In genomic region chr9:215631-216155, GRCh38 we compare ENCODE assay signal across 9 cellular contexts. TPM values are rescaled to one million over a fixed set of nuclear protein-coding genes. Genes with fewer than 3 reads are reported as not detected.
A peak's percentile ranks its signal among the peaks of the same experiment; 100 is the strongest.
DNase-seq lines count a peak whose midpoint lies in the region; ATAC-seq and TF ChIP-seq lines count a peak whose summit lies in the region.
"Had no signal": no experiment of that assay in that cellular context is flagged by ENCODE, and none has a peak within 500 bp of the region (broad histone marks: within the 10 kb centered on the region; RNA-seq: fewer than 3 reads in every experiment).

No MANE protein-coding gene starts in this region.

- H3K36me3 ChIP-seq in heart right ventricle (no peaks in the 10 kb centered on the region), mammary epithelial cell (ENCODE audit: insufficient read depth, low read length) (no peaks in the 10 kb centered on the region), mucosa of rectum (ENCODE audit: control insufficient read depth in 2 of 2, insufficient read depth in 2 of 2, low read length in 2 of 2) (no peaks in the 10 kb centered on the region), upper lobe of right lung (no peaks in the 10 kb centered on the region)

- no peaks in the 10 kb centered on the region for H4K20me1 ChIP-seq in mammary epithelial cell (ENCODE audit: insufficient read depth, low read length)

- H3K4me3 ChIP-seq in heart right ventricle: peak overlapping the region in 8 of 10 donors; percentile 40 to 71 (median 60)
- peak overlapping the region in 2 of 3 experiments; percentile 55 to 62 for H3K4me3 ChIP-seq in mammary epithelial cell (replicated peaks in 1 of 3; ENCODE audit: insufficient read depth in 1 of 3, low read depth in 2 of 3, low read length in 3 of 3)
- H3K4me3 ChIP-seq in mucosa of rectum (ENCODE audit: low read length in 2 of 2): peak overlapping the region; percentile 67 to 73
- H3K4me3 ChIP-seq in upper lobe of right lung: peak overlapping the region; percentile 62
- H3K4me3 ChIP-seq in foreskin fibroblast (ENCODE audit: low read depth in 1 of 2, low read length in 2 of 2): no peak overlapping the region

- H3K79me2 ChIP-seq in mammary epithelial cell (ENCODE audit: insufficient read depth, low read length): no peaks in the 10 kb centered on the region

- H3K9me3 ChIP-seq in heart right ventricle (no peaks in the 10 kb centered on the region), mammary epithelial cell (replicated peaks; ENCODE audit: insufficient read depth, low read length) (no peaks in the 10 kb centered on the region), mucosa of rectum (ENCODE audit: control insufficient read depth in 2 of 2, low read length in 2 of 2) (no peaks in the 10 kb centered on the region), upper lobe of right lung (no peaks in the 10 kb centered on the region)

- in situ Hi-C loops in mammary epithelial cell (cut with MboI; ENCODE audit: low sequenced_read_pairs in 2 of 2): no loop called here

- H3K27me3 ChIP-seq in heart right ventricle (peaks cover 4 to 71% (median 36%) of the 10 kb centered on the region in 7 donors), mammary epithelial cell (ENCODE audit: insufficient read depth, low read length) (peaks cover 2% of the 10 kb centered on the region), mucosa of rectum (ENCODE audit: control insufficient read depth in 2 of 2, insufficient read depth in 2 of 2, low read length in 2 of 2) (peaks cover 0 to 11% of the 10 kb centered on the region in 2 donors), upper lobe of right lung (no peaks in the 10 kb centered on the region)

- peak overlapping the region; percentile 86 for H3K4me2 ChIP-seq in mammary epithelial cell (ENCODE audit: insufficient read depth, low read depth, low read length)

- 63 to 71% methylated on average over 6 of the region's 6 CpGs for WGBS in heart right ventricle, 2 donors
- WGBS in mammary epithelial cell (ENCODE audit: low coverage, missing lambda C conversion rate): 79% methylated on average over 5 of the region's 6 CpGs

- no peak overlapping the region for H3K9ac ChIP-seq in mammary epithelial cell (ENCODE audit: insufficient read depth, low read length)
- peak overlapping the region; percentile 49 to 78 for H3K9ac ChIP-seq in mucosa of rectum (ENCODE audit: low read depth in 1 of 2, low read length in 2 of 2)

- ATAC-seq in heart right ventricle: no peak
- ATAC-seq in Right ventricle myocardium inferior: no peak
- ATAC-seq in upper lobe of right lung: no peak
- no peak for ATAC-seq in HG03469 (IDR thresholded peaks at IDR 0.05; ENCODE audit: unreplicated experiment)
- no peak for ATAC-seq in HG03342 (IDR thresholded peaks at IDR 0.05; ENCODE audit: unreplicated experiment)

- TF ChIP-seq CTCF in heart right ventricle (IDR thresholded peaks at IDR 0.05) (no peak), mammary epithelial cell (conservative IDR thresholded peaks at IDR 0.05 in 1 of 2, IDR thresholded peaks at IDR 0.05 in 1 of 2; ENCODE audit: extremely low read depth in 1 of 2, insufficient read depth in 1 of 2, low read depth in 1 of 2, low read length in 2 of 2) (no peak), upper lobe of right lung (IDR thresholded peaks at IDR 0.05) (no peak), foreskin fibroblast (IDR thresholded peaks at IDR 0.05; ENCODE audit: low read depth, low read length) (no peak)

- H3K4me1 ChIP-seq in heart right ventricle: peaks cover 0 to 72% (median 9%) of the 10 kb centered on the region in 9 donors
- H3K4me1 ChIP-seq in mammary epithelial cell (ENCODE audit: insufficient read depth, low read length): peaks cover 3% of the 10 kb centered on the region
- H3K4me1 ChIP-seq in mucosa of rectum (ENCODE audit: control insufficient read depth in 2 of 2, insufficient read depth in 2 of 2, low read length in 2 of 2): peaks cover 0 to 2% of the 10 kb centered on the region in 2 donors
- peaks cover 16% of the 10 kb centered on the region for H3K4me1 ChIP-seq in upper lobe of right lung

- H3K27ac ChIP-seq in heart right ventricle (peak overlapping the region in 9 of 10 donors; percentile 38 to 96 (median 73)), mammary epithelial cell (ENCODE audit: insufficient read depth, low read depth, low read length) (no peak overlapping the region), mucosa of rectum (ENCODE audit: low read depth in 2 of 2, low read length in 2 of 2) (peak overlapping the region; percentile 81 to 87), upper lobe of right lung (peak overlapping the region; percentile 89)

- CTCF ChIA-PET in mammary epithelial cell (lab: Charles Lee; ENCODE audit: low non-redundant PET): no interaction called here

- dilution Hi-C loops in mammary epithelial cell (cut with HindIII; ENCODE audit: low sequenced_read_pairs): no loop called here

- no TSS peak for BruUV-seq in mammary epithelial cell (replicated peaks; lab: Mats Ljungman, UMichigan)

- DNase-seq in heart right ventricle (no peak), Right ventricle myocardium inferior (ENCODE audit: missing footprints) (no peak), mammary epithelial cell (no peak), upper lobe of right lung (no peak), foreskin fibroblast (no peak)

- intact Hi-C loops in heart right ventricle (cut with DNase I): no loop called here
- intact Hi-C loops in Right ventricle myocardium inferior (cut with DNase I): no loop called here
- intact Hi-C loops in mammary epithelial cell (cut with micrococcal nuclease): loop anchor here (1.0 kb wide), 1 partner anchor 89 kb away; no protein-coding TSS in a partner anchor
- intact Hi-C loops in upper lobe of right lung (cut with DNase I): no loop called here

- peak overlapping the region; percentile 95 for H2AFZ ChIP-seq in mammary epithelial cell (ENCODE audit: low read depth, low read length)

RNA-seq across cellular contexts. Expression of gene DOCK8, which starts 1.0 kb away (rescaled TPM):
- total RNA-seq in heart right ventricle (10 to 100 TPM in 1 of 10 donors, 1 to 10 TPM in 9; 1.6 to 24.3 (median 2.8) TPM), Right ventricle myocardium inferior (6.1 TPM), mammary epithelial cell (1 to 10 TPM; 4.0 to 5.0 TPM), upper lobe of right lung (83.4 TPM)
- polyA plus RNA-seq in heart right ventricle (1 to 10 TPM in 1 of 2 donors, under 1 TPM in 1; 0.83 to 2.2 TPM), mammary epithelial cell (0.83 TPM)
- polyA minus RNA-seq in mammary epithelial cell: 0.67 TPM
- total RNA-seq: LHCN-M2 had no signal

RNA-seq across cellular contexts. Expression of gene ZNG1A, which starts 36.8 kb away (rescaled TPM):
- total RNA-seq in heart right ventricle (10 to 100 TPM; 17.7 to 30.4 (median 19.9) TPM), Right ventricle myocardium inferior (13.2 TPM), mammary epithelial cell (10 to 100 TPM; 47.6 to 50.0 TPM), upper lobe of right lung (24.7 TPM)
- polyA plus RNA-seq in heart right ventricle (10 to 100 TPM; 14.2 to 43.4 TPM), mammary epithelial cell (17.3 TPM)
- 6.4 TPM for polyA minus RNA-seq in mammary epithelial cell

Comparison
In these comparisons a context has a peak if more than half of its experiments do, and no peak if none do; other contexts are left out.
1. H3K4me3 ChIP-seq: peak in heart right ventricle (8 of 10), mammary epithelial cell (2 of 3), mucosa of rectum (2 of 2) and upper lobe of right lung (single experiment); none in foreskin fibroblast (0 of 2).